In the genomic region with DNA sequence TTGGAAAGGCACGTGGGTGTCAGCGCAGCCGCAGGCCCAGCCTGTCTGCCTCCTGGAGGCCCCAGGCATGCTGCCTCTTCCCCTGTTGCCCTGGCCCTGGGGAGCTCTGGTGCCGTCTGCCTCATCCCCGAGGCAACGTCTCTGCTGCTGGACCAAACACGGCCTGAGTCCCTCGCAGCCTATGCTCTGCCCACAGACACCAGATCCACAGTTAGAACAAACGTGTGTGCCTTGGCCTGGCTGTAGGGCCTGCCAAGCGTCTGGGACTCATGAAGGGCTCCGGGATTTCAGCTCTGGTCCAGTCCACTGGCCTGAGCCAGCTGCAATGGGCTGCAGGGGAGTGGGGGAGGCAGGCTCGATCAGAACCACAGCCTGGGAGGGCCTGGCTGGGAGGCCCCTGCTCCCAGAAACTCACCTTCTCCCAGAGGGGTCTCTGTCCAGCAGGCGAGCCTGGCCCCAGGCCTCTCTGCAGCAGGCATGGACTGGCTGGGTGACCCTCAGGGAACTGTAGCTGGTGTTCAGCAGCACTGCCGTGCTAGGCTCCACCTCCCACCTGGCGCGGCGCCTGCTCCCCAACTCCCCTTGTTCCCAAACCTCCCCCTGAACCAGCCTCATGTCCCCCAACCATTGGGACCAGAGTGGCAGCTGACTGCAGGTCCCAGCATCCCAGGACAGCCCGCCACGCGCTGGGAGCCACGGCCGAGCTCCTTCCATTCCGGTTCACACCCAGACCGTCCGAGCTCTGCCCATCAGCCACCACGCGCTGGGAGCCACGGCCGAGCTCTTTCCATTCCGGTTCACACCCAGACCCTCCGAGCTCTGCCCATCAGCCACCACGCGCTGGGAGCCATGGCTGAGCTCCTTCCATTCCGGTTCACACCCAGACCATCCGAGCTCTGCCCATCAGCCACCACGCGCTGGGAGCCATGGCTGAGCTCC, we compare ENCODE assay signal across 17 cellular contexts.
DNase-seq lines count a peak whose midpoint lies in the region; ATAC-seq, FAIRE-seq and TF ChIP-seq lines count a peak whose summit lies in the region.
"Had no signal": no experiment of that assay in that cellular context is flagged by ENCODE, and none has a peak within 500 bp of the region (broad histone marks: within the 10 kb centered on the region; RNA-seq: fewer than 3 reads in every experiment).

No MANE protein-coding gene starts in this region.

- ATAC-seq in Right ventricle myocardium inferior (no peak), Right ventricle myocardium superior (ENCODE audit: poor library complexity) (no peak), GM19035 (IDR thresholded peaks at IDR 0.05; ENCODE audit: unreplicated experiment) (no peak)
- ATAC-seq: CD8-positive, alpha-beta T cell; stimulated activated naive CD8-positive, alpha-beta T cell treated with anti-CD3 and anti-CD28 coated beads, Interleukin-15, amount 100 ng/mL, for 72 hours; T-helper 17 cell had no signal

- WGBS in neuronal stem cell (ENCODE audit: extremely low coverage in 2 of 2, insufficient read length in 2 of 2, insufficient replicate concordance in 1 of 2), 2 donors, result no CpG with 5 or more reads among the region's 37 CpGs

- H3K27me3 ChIP-seq in dorsolateral prefrontal cortex, result no peaks in the 10 kb centered on the region
- peaks cover 0 to 2% (median 0%) of the 10 kb centered on the region in 3 experiments for H3K27me3 ChIP-seq in neuronal stem cell (ENCODE audit: control insufficient read depth in 3 of 3, insufficient read depth in 3 of 3, low read depth in 1 of 3, low read length in 3 of 3)

- no peaks in the 10 kb centered on the region for H3K36me3 ChIP-seq in neuronal stem cell (replicated peaks in 1 of 2; ENCODE audit: control insufficient read depth in 2 of 2, insufficient read depth in 2 of 2, low read length in 2 of 2)
- H3K36me3 ChIP-seq: prostate gland had no signal

- FAIRE-seq in urothelium cell line (lab: Jason Lieb, UNC), result no peak

- no peaks in the 10 kb centered on the region for H3K9me3 Mint-ChIP-seq in type B pancreatic cell
- H3K9me3 Mint-ChIP-seq: activated naive CD8-positive, alpha-beta T cell treated with anti-CD3 and anti-CD28 coated beads for 36 hours; CD8-positive, alpha-beta T cell; stimulated activated naive CD8-positive, alpha-beta T cell treated with anti-CD3 and anti-CD28 coated beads, Interleukin-15, amount 100 ng/mL, for 72 hours had no signal

- H4K8ac ChIP-seq in neuronal stem cell (ENCODE audit: low read depth, low read length), result no peak overlapping the region

- no peak overlapping the region for H2AFZ ChIP-seq in neuronal stem cell (ENCODE audit: low read length)

- no peak overlapping the region for H3K4me3 ChIP-seq in dorsolateral prefrontal cortex
- H3K4me3 ChIP-seq in neuronal stem cell (ENCODE audit: low read length in 2 of 2), result no peak overlapping the region
- H3K4me3 ChIP-seq: prostate gland had no signal

- peak overlapping the region; percentile 85 for H3K14ac ChIP-seq in neuronal stem cell (ENCODE audit: low read length)

- no peak overlapping the region for H3K4me2 ChIP-seq in neuronal stem cell (ENCODE audit: insufficient read depth, low read length, poor library complexity, severe bottlenecking)

- intact Hi-C loops in Right ventricle myocardium inferior (cut with DNase I) (no loop called here), Right ventricle myocardium superior (cut with DNase I) (no loop called here), dorsolateral prefrontal cortex (cut with DNase I) (no loop called here)

- no peak overlapping the region for H3K27ac ChIP-seq in dorsolateral prefrontal cortex
- no peak overlapping the region for H3K27ac ChIP-seq in neuronal stem cell (replicated peaks; ENCODE audit: low read length)
- H3K27ac ChIP-seq: prostate gland had no signal

- peak overlapping the region; percentile 67 for H2BK5ac ChIP-seq in neuronal stem cell (ENCODE audit: low read length)

- H3K18ac ChIP-seq in neuronal stem cell (ENCODE audit: low read length), result peak overlapping the region; percentile 84

- no peaks in the 10 kb centered on the region for H3K79me1 ChIP-seq in neuronal stem cell (ENCODE audit: low read depth, low read length)

- peak overlapping the region; percentile 79 for H2BK15ac ChIP-seq in neuronal stem cell (ENCODE audit: low read length)

- H3K4me1 Mint-ChIP-seq in type B pancreatic cell (ENCODE audit: unreplicated experiment), result peaks cover 23% of the 10 kb centered on the region

- H2AK5ac ChIP-seq in neuronal stem cell (ENCODE audit: low read depth, low read length), result peak overlapping the region; percentile 92

- no peaks in the 10 kb centered on the region for H3K36me3 Mint-ChIP-seq in type B pancreatic cell
- H3K36me3 Mint-ChIP-seq: CD8-positive, alpha-beta T cell had no signal

- no peak overlapping the region for H4K91ac ChIP-seq in neuronal stem cell (ENCODE audit: low read depth, low read length, poor library complexity)

- H3K27me3 Mint-ChIP-seq in type B pancreatic cell, result peaks cover 21% of the 10 kb centered on the region

- H3K9ac ChIP-seq in neuronal stem cell (ENCODE audit: low read depth, low read length, poor library complexity), result no peak overlapping the region

- no peaks in the 10 kb centered on the region for H3K9me3 ChIP-seq in neuronal stem cell (replicated peaks in 1 of 2; ENCODE audit: control insufficient read depth in 2 of 2, insufficient read depth in 1 of 2, low read depth in 1 of 2, low read length in 2 of 2)
- H3K9me3 ChIP-seq: prostate gland had no signal

- H3K4me3 Mint-ChIP-seq in type B pancreatic cell, result no peak overlapping the region
- H3K4me3 Mint-ChIP-seq: activated naive CD8-positive, alpha-beta T cell treated with anti-CD3 and anti-CD28 coated beads for 36 hours; CD8-positive, alpha-beta T cell; stimulated activated naive CD8-positive, alpha-beta T cell treated with anti-CD3 and anti-CD28 coated beads, Interleukin-15, amount 100 ng/mL, for 72 hours; T-helper 17 cell had no signal

- peak overlapping the region; percentile 85 for H2BK12ac ChIP-seq in neuronal stem cell (ENCODE audit: low read length)

- H3K23ac ChIP-seq in neuronal stem cell (ENCODE audit: low read depth, low read length, poor library complexity), result peak overlapping the region; percentile 35

- TF ChIP-seq CTCF in dorsolateral prefrontal cortex (IDR thresholded peaks at IDR 0.05 in 54 of 56, conservative IDR thresholded peaks at IDR 0.05 in 2 of 56; ENCODE audit: low read depth in 1 of 56, partially characterized antibody in 56 of 56) (no peak), type B pancreatic cell (conservative IDR thresholded peaks at IDR 0.05) (no peak)

- H3K27ac Mint-ChIP-seq in type B pancreatic cell, result no peak overlapping the region
- H3K27ac Mint-ChIP-seq: activated naive CD8-positive, alpha-beta T cell treated with anti-CD3 and anti-CD28 coated beads for 36 hours; CD8-positive, alpha-beta T cell; stimulated activated naive CD8-positive, alpha-beta T cell treated with anti-CD3 and anti-CD28 coated beads, Interleukin-15, amount 100 ng/mL, for 72 hours; T-helper 17 cell had no signal

- H2BK120ac ChIP-seq in neuronal stem cell (ENCODE audit: low read depth, low read length), result peak overlapping the region; percentile 64

- H3K4me1 ChIP-seq in neuronal stem cell (ENCODE audit: control insufficient read depth in 2 of 2, insufficient read depth in 1 of 2, low read depth in 1 of 2, low read length in 2 of 2), result peaks cover 0 to 18% of the 10 kb centered on the region in 2 donors
- H3K4me1 ChIP-seq: prostate gland had no signal

- peak; percentile 68 for DNase-seq in Right ventricle myocardium inferior (ENCODE audit: missing footprints)
- DNase-seq in Right ventricle myocardium superior, result no peak
- DNase-seq in dorsolateral prefrontal cortex, result peak in 6 of 10 donors; percentile 17 to 45 (median 34)
- no peak for DNase-seq in neuronal stem cell (ENCODE audit: low spot score)
- DNase-seq in type B pancreatic cell (ENCODE audit: extremely low spot score, unreplicated experiment), result peak; percentile 72
- no peak for DNase-seq in urothelium cell line (ENCODE audit: low spot score)
- DNase-seq in activated CD4-positive, CD25-positive, alpha-beta regulatory T cell (lab: John Stamatoyannopoulos, UW), result no peak
- DNase-seq: activated naive CD8-positive, alpha-beta T cell treated with anti-CD3 and anti-CD28 coated beads for 36 hours; dermis blood vessel endothelial cell; NCI-H1694 treated with DMSO at 0.1 percent for 48 hours; NCI-H446; stimulated activated CD4-positive, alpha-beta T cell treated with anti-CD3 and anti-CD28 coated beads, Interleukin-15, amount 100 ng/mL, for 24 hours; T-helper 17 cell had no signal

- peak overlapping the region; percentile 39 for H3K4ac ChIP-seq in neuronal stem cell (ENCODE audit: low read length)

Comparison
In these comparisons a context has a peak if more than half of its experiments do, and no peak if none do; other contexts are left out.
1. DNase-seq: peak in Right ventricle myocardium inferior (single experiment), dorsolateral prefrontal cortex (6 of 10) and type B pancreatic cell (single experiment); none in Right ventricle myocardium superior (single experiment), neuronal stem cell (single experiment), urothelium cell line (single experiment) and activated CD4-positive, CD25-positive, alpha-beta regulatory T cell (0 of 4).